In genomic region chr20:3510110-3510509, GRCh38 we compare ENCODE assay signal across 21 cellular contexts.
"Had no signal": no experiment of that assay in that cellular context is flagged by ENCODE, and none has a peak within 500 bp of the region (broad histone marks: within the 10 kb centered on the region; RNA-seq: fewer than 3 reads in every experiment).

No MANE protein-coding gene starts in this region.

- H3K27ac Mint-ChIP-seq: activated B cell treated with CpG ODN at 0.5 μM for 24 hours; activated CD4-positive, alpha-beta T cell treated with anti-CD3 and anti-CD28 coated beads, Interleukin-2, amount 10 ng/mL, durations not matched to agents 24 days and 14 days; activated CD8-positive, alpha-beta T cell treated with anti-CD3 and anti-CD28 coated beads, Interleukin-2, amount 10 ng/mL, durations not matched to agents 7 days and 5 days; activated naive CD8-positive, alpha-beta T cell; nephron progenitor cell; stimulated activated effector memory CD8-positive, alpha-beta T cell treated with anti-CD3 and anti-CD28 coated beads, Interleukin-12 subunit alpha, Interleukin-12 subunit beta, amount 100 ng/mL, for 72 hours; T-helper 17 cell had no signal

- H3K36me3 Mint-ChIP-seq: stimulated activated effector memory CD8-positive, alpha-beta T cell treated with anti-CD3 and anti-CD28 coated beads, Interleukin-12 subunit alpha, Interleukin-12 subunit beta, amount 100 ng/mL, for 72 hours had no signal

- H3K4me3 Mint-ChIP-seq: activated B cell treated with CpG ODN at 0.5 μM for 24 hours; activated CD4-positive, alpha-beta T cell treated with anti-CD3 and anti-CD28 coated beads, Interleukin-2, amount 10 ng/mL, durations not matched to agents 24 days and 14 days; activated CD8-positive, alpha-beta T cell treated with anti-CD3 and anti-CD28 coated beads, Interleukin-2, amount 10 ng/mL, durations not matched to agents 7 days and 5 days; activated naive CD8-positive, alpha-beta T cell; nephron progenitor cell; stimulated activated effector memory CD8-positive, alpha-beta T cell treated with anti-CD3 and anti-CD28 coated beads, Interleukin-12 subunit alpha, Interleukin-12 subunit beta, amount 100 ng/mL, for 72 hours; T-helper 17 cell had no signal

- H3K4me1 ChIP-seq: psoas muscle, tibial artery had no signal

- H3K27me3 ChIP-seq: heart left ventricle, left lung, tibial artery had no signal

- ATAC-seq: activated CD8-positive, alpha-beta T cell treated with anti-CD3 and anti-CD28 coated beads, Interleukin-2, amount 10 ng/mL, durations not matched to agents 7 days and 5 days; heart left ventricle; left lung; sciatic nerve; T-helper 17 cell had no signal

- H3K27me3 Mint-ChIP-seq: activated B cell treated with CpG ODN at 0.5 μM for 24 hours; activated CD4-positive, alpha-beta T cell treated with anti-CD3 and anti-CD28 coated beads, Interleukin-2, amount 10 ng/mL, durations not matched to agents 24 days and 14 days; activated naive CD8-positive, alpha-beta T cell; T-helper 17 cell had no signal

- H3K9me3 ChIP-seq: heart left ventricle, left lung, psoas muscle, tibial artery had no signal

- H3K4me3 ChIP-seq: heart left ventricle, left lung, psoas muscle, tibial artery had no signal

- H3K27ac ChIP-seq: heart left ventricle, left lung, psoas muscle, tibial artery had no signal

- H3K9me3 Mint-ChIP-seq: activated B cell treated with CpG ODN at 0.5 μM for 24 hours; stimulated activated effector memory CD8-positive, alpha-beta T cell treated with anti-CD3 and anti-CD28 coated beads, Interleukin-12 subunit alpha, Interleukin-12 subunit beta, amount 100 ng/mL, for 72 hours had no signal

- H3K4me1 Mint-ChIP-seq: activated B cell treated with CpG ODN at 0.5 μM for 24 hours, nephron progenitor cell had no signal

- H3K36me3 ChIP-seq: heart left ventricle, left lung, tibial artery had no signal

- DNase-seq: activated B cell treated with CpG ODN at 0.5 μM for 24 hours; activated CD4-positive, alpha-beta T cell treated with anti-CD3 and anti-CD28 coated beads, Interleukin-2, amount 10 ng/mL, durations not matched to agents 24 days and 14 days; activated CD8-positive, alpha-beta memory T cell treated with anti-CD3 and anti-CD28 coated beads, Interleukin-2, amount 50 U/mL, for 4 hours; activated CD8-positive, alpha-beta T cell treated with anti-CD3 and anti-CD28 coated beads, Interleukin-2, amount 10 ng/mL, durations not matched to agents 7 days and 5 days; activated effector memory CD4-positive, alpha-beta T cell treated with anti-CD3 and anti-CD28 coated beads, Interleukin-2, amount 50 U/mL, for 16 hours; activated T-cell treated with anti-CD3 and anti-CD28 coated beads, Interleukin-2, amount 50 U/mL, for 48 hours; cerebellar nuclear complex; effector CD8-positive, alpha-beta T cell; foreskin melanocyte; heart left ventricle; islet precursor cell; left lung; mesenchymal stem cell; nephron progenitor cell; occipital lobe; psoas muscle; T-helper 17 cell; tibial artery had no signal
